ENCODE assay signal across 17 cellular contexts in genomic region chr12:112584266-112584722, GRCh38.
A peak's percentile ranks its signal among the peaks of the same experiment; 100 is the strongest.
DNase-seq lines count a peak whose midpoint lies in the region; ATAC-seq and TF ChIP-seq lines count a peak whose summit lies in the region.
"Had no signal": no experiment of that assay in that cellular context is flagged by ENCODE, and none has a peak within 500 bp of the region (broad histone marks: within the 10 kb centered on the region; RNA-seq: fewer than 3 reads in every experiment).

No MANE protein-coding gene starts in this region.

- TF ChIP-seq CTCF in OCI-LY7 (conservative IDR thresholded peaks at IDR 0.05; ENCODE audit: low read length), result no peak

- H3K27ac ChIP-seq in OCI-LY7 (ENCODE audit: low read depth, low read length, poor library complexity, severe bottlenecking), result no peak overlapping the region
- H3K27ac ChIP-seq: brain microvascular endothelial cell, tibial artery had no signal

- H3K36me3 ChIP-seq in OCI-LY7 (ENCODE audit: insufficient read depth, low read length), result no peaks in the 10 kb centered on the region
- H3K36me3 ChIP-seq: brain microvascular endothelial cell, tibial artery had no signal

- H3K4me3 ChIP-seq in OCI-LY7 (ENCODE audit: low read depth, low read length, poor library complexity, severe bottlenecking), result no peak overlapping the region
- H3K4me3 ChIP-seq: tibial artery had no signal

- H3K9me3 Mint-ChIP-seq in activated CD8-positive, alpha-beta T cell treated with anti-CD3 and anti-CD28 coated beads, Interleukin-2, amount 10 ng/mL, durations not matched to agents 7 days and 5 days (ENCODE audit: insufficient read depth), result no peaks in the 10 kb centered on the region
- H3K9me3 Mint-ChIP-seq: T-helper 1 cell treated with Interleukin-12 subunit alpha and Interleukin-12 subunit beta and Interleukin-4 antibody, amounts not matched to agents 30 μg/mL and 1 μg/mL, for 36 hours had no signal

- peaks cover 11% of the 10 kb centered on the region for H3K27me3 Mint-ChIP-seq in activated CD8-positive, alpha-beta T cell treated with anti-CD3 and anti-CD28 coated beads, Interleukin-2, amount 10 ng/mL, durations not matched to agents 7 days and 5 days (ENCODE audit: low read depth)

- H3K36me3 Mint-ChIP-seq in activated CD8-positive, alpha-beta T cell treated with anti-CD3 and anti-CD28 coated beads, Interleukin-2, amount 10 ng/mL, durations not matched to agents 7 days and 5 days (ENCODE audit: low read depth), result no peaks in the 10 kb centered on the region

- no peak overlapping the region for H2AFZ ChIP-seq in OCI-LY7 (ENCODE audit: low read length)

- H3K27ac Mint-ChIP-seq in activated CD8-positive, alpha-beta T cell treated with anti-CD3 and anti-CD28 coated beads, Interleukin-2, amount 10 ng/mL, durations not matched to agents 7 days and 5 days, result no peak overlapping the region
- H3K27ac Mint-ChIP-seq: T-helper 1 cell treated with Interleukin-12 subunit alpha and Interleukin-12 subunit beta and Interleukin-4 antibody, amounts not matched to agents 30 μg/mL and 1 μg/mL, for 36 hours had no signal

- H3K4me1 ChIP-seq in OCI-LY7 (ENCODE audit: insufficient read depth, low read length, poor library complexity, severe bottlenecking), result no peaks in the 10 kb centered on the region
- H3K4me1 ChIP-seq: tibial artery had no signal

- H4K20me1 ChIP-seq in OCI-LY7 (ENCODE audit: insufficient read depth, low read length), result no peaks in the 10 kb centered on the region

- CTCF ChIA-PET in OCI-LY7 (lab: Charles Lee; ENCODE audit: unreplicated experiment), result no interaction called here
- CTCF ChIA-PET in activated CD8-positive, alpha-beta T cell treated with anti-CD3 and anti-CD28 coated beads, Interleukin-2, amount 10 ng/mL, durations not matched to agents 7 days and 5 days (lab: Charles Lee), result no interaction called here

- no peak for ATAC-seq in activated CD8-positive, alpha-beta T cell treated with anti-CD3 and anti-CD28 coated beads, Interleukin-2, amount 10 ng/mL, durations not matched to agents 7 days and 5 days

- intact Hi-C loops in OCI-LY7 (cut with micrococcal nuclease; ENCODE audit: unreplicated experiment), result no loop called here

- no peaks in the 10 kb centered on the region for H3K9me3 ChIP-seq in OCI-LY7 (ENCODE audit: low read length)
- H3K9me3 ChIP-seq: tibial artery had no signal

- POLR2A ChIA-PET in OCI-LY7 (lab: Charles Lee), result no interaction called here
- POLR2A ChIA-PET in activated CD8-positive, alpha-beta T cell treated with anti-CD3 and anti-CD28 coated beads, Interleukin-2, amount 10 ng/mL, durations not matched to agents 7 days and 5 days (lab: Charles Lee), result no interaction called here

- H3K4me1 Mint-ChIP-seq in activated CD8-positive, alpha-beta T cell treated with anti-CD3 and anti-CD28 coated beads, Interleukin-2, amount 10 ng/mL, durations not matched to agents 7 days and 5 days (ENCODE audit: low read depth), result no peaks in the 10 kb centered on the region

- H3K4me3 Mint-ChIP-seq in activated CD8-positive, alpha-beta T cell treated with anti-CD3 and anti-CD28 coated beads, Interleukin-2, amount 10 ng/mL, durations not matched to agents 7 days and 5 days, result no peak overlapping the region
- H3K4me3 Mint-ChIP-seq: T-helper 1 cell treated with Interleukin-12 subunit alpha and Interleukin-12 subunit beta and Interleukin-4 antibody, amounts not matched to agents 30 μg/mL and 1 μg/mL, for 36 hours had no signal

- H3K4me2 ChIP-seq in OCI-LY7 (ENCODE audit: low read length), result no peak overlapping the region

- H3K79me2 ChIP-seq in OCI-LY7 (ENCODE audit: insufficient read depth, low read depth, low read length), result no peaks in the 10 kb centered on the region

- no TSS peak for BruUV-seq in OCI-LY7 (replicated peaks; lab: Mats Ljungman, UMichigan)

- DNase-seq in EL, result peak; percentile 4
- DNase-seq in HT-29 (ENCODE audit: low spot score), result peak; percentile 22
- DNase-seq in OCI-LY7 (ENCODE audit: low spot score), result peak; percentile 15
- peak; percentile 2 for DNase-seq in glomerular visceral epithelial cell (ENCODE audit: extremely low spot score)
- no peak for DNase-seq in stimulated activated CD4-positive, alpha-beta T cell treated with anti-CD3 and anti-CD28 coated beads, Interleukin-4, amount 100 ng/mL, for 24 hours
- no peak for DNase-seq in T-helper 9 cell
- no peak for DNase-seq in 8988T
- DNase-seq in activated CD8-positive, alpha-beta T cell treated with anti-CD3 and anti-CD28 coated beads, Interleukin-2, amount 10 ng/mL, durations not matched to agents 7 days and 5 days, result no peak
- DNase-seq: activated CD4-positive, alpha-beta T cell treated with anti-CD3 and anti-CD28 coated beads, Interleukin-2, amount 50 U/mL, for 48 hours; activated gamma-delta T cell; brain microvascular endothelial cell; Calu3; effector memory CD4-positive, alpha-beta T cell; foreskin melanocyte; kidney; tibial artery had no signal

- H3K9me2 ChIP-seq in OCI-LY7 (ENCODE audit: insufficient read depth, low read length), result no peaks in the 10 kb centered on the region

Comparison
In these comparisons a context has a peak if more than half of its experiments do, and no peak if none do; other contexts are left out.
1. DNase-seq: peak in EL (single experiment), HT-29 (single experiment), OCI-LY7 (single experiment) and glomerular visceral epithelial cell (single experiment); none in stimulated activated CD4-positive, alpha-beta T cell treated with anti-CD3 and anti-CD28 coated beads, Interleukin-4, amount 100 ng/mL, for 24 hours (single experiment), T-helper 9 cell (single experiment), 8988T (single experiment) and activated CD8-positive, alpha-beta T cell treated with anti-CD3 and anti-CD28 coated beads, Interleukin-2, amount 10 ng/mL, durations not matched to agents 7 days and 5 days (single experiment).